Comparison of ENCODE assay signal across 16 cellular contexts in the genomic region with DNA sequence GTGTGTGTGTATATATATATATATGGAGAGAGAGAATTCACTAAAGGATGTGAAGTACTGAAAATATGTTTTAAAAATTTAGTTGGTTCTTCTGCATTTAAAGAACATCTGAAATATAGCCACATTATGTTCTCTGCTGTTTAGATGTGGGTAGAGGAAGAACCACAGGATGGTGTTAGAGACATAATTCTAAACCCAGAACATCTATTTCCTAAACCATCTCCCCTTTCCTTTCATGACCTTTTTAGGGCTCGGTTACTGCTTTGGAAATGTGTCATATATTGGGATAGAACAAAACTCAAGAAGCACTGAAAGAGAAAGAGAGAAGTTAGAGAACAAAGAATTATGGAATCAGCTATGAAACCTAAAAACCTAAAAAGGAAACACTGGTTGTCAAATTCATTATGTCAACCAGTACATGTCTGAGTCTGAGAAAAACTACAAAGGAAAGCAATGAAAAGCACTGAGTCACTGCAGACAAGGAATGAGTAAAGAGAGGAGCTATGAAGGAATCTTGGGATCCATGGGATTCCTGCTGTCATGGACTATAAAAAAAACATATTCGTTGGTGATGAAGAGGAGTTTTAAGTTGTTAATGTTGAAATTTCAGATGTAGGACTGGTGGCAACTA. TPM values are rescaled to one million over a fixed set of nuclear protein-coding genes. Genes with fewer than 3 reads are reported as not detected.
DNase-seq lines count a peak whose midpoint lies in the region; ATAC-seq, FAIRE-seq and TF ChIP-seq lines count a peak whose summit lies in the region.
"Had no signal": no experiment of that assay in that cellular context is flagged by ENCODE, and none has a peak within 500 bp of the region (broad histone marks: within the 10 kb centered on the region; RNA-seq: fewer than 3 reads in every experiment).

No MANE protein-coding gene starts in this region.

- H3K27me3 Mint-ChIP-seq in activated CD8-positive, alpha-beta T cell treated with anti-CD3 and anti-CD28 coated beads, Interleukin-2, amount 10 ng/mL, durations not matched to agents 7 days and 5 days (ENCODE audit: low read depth), result no peaks in the 10 kb centered on the region
- H3K27me3 Mint-ChIP-seq: stimulated activated memory B cell treated with anti-CD40 and anti-IgM and Interleukin-4, amounts not matched to agents 10 μg/mL and 1 μg/mL and 100 μg/mL, for 72 hours had no signal

- peaks cover 17% of the 10 kb centered on the region for H3K4me1 Mint-ChIP-seq in activated CD8-positive, alpha-beta T cell treated with anti-CD3 and anti-CD28 coated beads, Interleukin-2, amount 10 ng/mL, durations not matched to agents 7 days and 5 days (ENCODE audit: low read depth)
- H3K4me1 Mint-ChIP-seq: stimulated activated memory B cell treated with anti-CD40 and anti-IgM and Interleukin-4, amounts not matched to agents 10 μg/mL and 1 μg/mL and 100 μg/mL, for 72 hours had no signal

- no peak overlapping the region for H3K27ac Mint-ChIP-seq in activated CD8-positive, alpha-beta T cell treated with anti-CD3 and anti-CD28 coated beads, Interleukin-2, amount 10 ng/mL, durations not matched to agents 7 days and 5 days
- H3K27ac Mint-ChIP-seq: stimulated activated memory B cell treated with anti-CD40 and anti-IgM and Interleukin-4, amounts not matched to agents 10 μg/mL and 1 μg/mL and 100 μg/mL, for 72 hours had no signal

- peak; percentile 39 for FAIRE-seq in GM19239 (lab: Jason Lieb, UNC)

- CTCF ChIA-PET in activated CD8-positive, alpha-beta T cell treated with anti-CD3 and anti-CD28 coated beads, Interleukin-2, amount 10 ng/mL, durations not matched to agents 7 days and 5 days (lab: Charles Lee), result no interaction called here

- no peak overlapping the region for H3K4me3 ChIP-seq in fibroblast of the aortic adventitia (ENCODE audit: low read depth, low read length)
- H3K4me3 ChIP-seq: ascending aorta, prostate gland, SJCRH30 had no signal

- H3K4me3 Mint-ChIP-seq in activated CD8-positive, alpha-beta T cell treated with anti-CD3 and anti-CD28 coated beads, Interleukin-2, amount 10 ng/mL, durations not matched to agents 7 days and 5 days, result no peak overlapping the region
- H3K4me3 Mint-ChIP-seq: stimulated activated memory B cell treated with anti-CD40 and anti-IgM and Interleukin-4, amounts not matched to agents 10 μg/mL and 1 μg/mL and 100 μg/mL, for 72 hours had no signal

- peaks cover 37% of the 10 kb centered on the region for H3K36me3 Mint-ChIP-seq in activated CD8-positive, alpha-beta T cell treated with anti-CD3 and anti-CD28 coated beads, Interleukin-2, amount 10 ng/mL, durations not matched to agents 7 days and 5 days (ENCODE audit: low read depth)

- POLR2A ChIA-PET in activated CD8-positive, alpha-beta T cell treated with anti-CD3 and anti-CD28 coated beads, Interleukin-2, amount 10 ng/mL, durations not matched to agents 7 days and 5 days (lab: Charles Lee), result no interaction called here

- no peak for TF ChIP-seq CTCF in fibroblast of the aortic adventitia (IDR thresholded peaks at IDR 0.05; ENCODE audit: insufficient read depth, low read length)

- H3K9me3 Mint-ChIP-seq in activated CD8-positive, alpha-beta T cell treated with anti-CD3 and anti-CD28 coated beads, Interleukin-2, amount 10 ng/mL, durations not matched to agents 7 days and 5 days (ENCODE audit: insufficient read depth), result no peaks in the 10 kb centered on the region
- H3K9me3 Mint-ChIP-seq: stimulated activated memory B cell treated with anti-CD40 and anti-IgM and Interleukin-4, amounts not matched to agents 10 μg/mL and 1 μg/mL and 100 μg/mL, for 72 hours had no signal

- DNase-seq in A172 (ENCODE audit: low spot score) (peak; percentile 48), GM19239 (ENCODE audit: insufficient read length, low spot score) (no peak), fibroblast of the aortic adventitia (ENCODE audit: low read depth) (peak; percentile 45), NCI-H1436 treated with DMSO at 0.1 percent for 48 hours (lab: John Stamatoyannopoulos, UW) (no peak), activated gamma-delta T cell (lab: John Stamatoyannopoulos, UW) (no peak), NCI-H526 (lab: John Stamatoyannopoulos, UW) (no peak), SKM-1 treated with dmso at 0.1 percent for 144 hours (lab: John Stamatoyannopoulos, UW; ENCODE audit: unreplicated experiment) (no peak)
- no peak for DNase-seq in activated CD8-positive, alpha-beta T cell treated with anti-CD3 and anti-CD28 coated beads, Interleukin-2, amount 10 ng/mL, durations not matched to agents 7 days and 5 days
- DNase-seq: DND-41, midbrain, NCI-H1417 treated with DMSO at 0.1 percent for 48 hours, NCI-H748 treated with DMSO at 0.1 percent for 48 hours, SJCRH30 had no signal

- peak; percentile 33 for ATAC-seq in activated CD8-positive, alpha-beta T cell treated with anti-CD3 and anti-CD28 coated beads, Interleukin-2, amount 10 ng/mL, durations not matched to agents 7 days and 5 days
- ATAC-seq: stimulated activated memory B cell treated with anti-CD40 and anti-IgM and Interleukin-4, amounts not matched to agents 10 μg/mL and 1 μg/mL and 100 μg/mL, for 72 hours had no signal

RNA-seq across cellular contexts. Expression of a gene that starts 28.4 kb away (rescaled TPM):
- total RNA-seq in A172 (2014; rRNA removed; shearing (Covaris generic)), result 8.4 and 9.1 TPM in 2 replicates
- total RNA-seq in activated CD8-positive, alpha-beta T cell treated with anti-CD3 and anti-CD28 coated beads, Interleukin-2, amount 10 ng/mL, durations not matched to agents 7 days and 5 days, result 10 to 100 TPM; 13.4 to 17.0 TPM
- 51.9 and 53.1 TPM in 2 replicates for total RNA-seq in fibroblast of the aortic adventitia (ENCODE audit: low replicate concordance)

Comparison
In these comparisons a context has a peak if more than half of its experiments do, and no peak if none do; other contexts are left out.
1. DNase-seq: peak in A172 (single experiment) and fibroblast of the aortic adventitia (single experiment); none in GM19239 (single experiment), activated CD8-positive, alpha-beta T cell treated with anti-CD3 and anti-CD28 coated beads, Interleukin-2, amount 10 ng/mL, durations not matched to agents 7 days and 5 days (single experiment), NCI-H1436 treated with DMSO at 0.1 percent for 48 hours (single experiment), activated gamma-delta T cell (single experiment), NCI-H526 (0 of 2) and SKM-1 treated with dmso at 0.1 percent for 144 hours (single experiment).